8 cellular contexts compared by ENCODE assay signal in genomic region chr15:57866149-57866736, GRCh38.
A peak's percentile ranks its signal among the peaks of the same experiment; 100 is the strongest.
DNase-seq lines count a peak whose midpoint lies in the region; ATAC-seq and TF ChIP-seq lines count a peak whose summit lies in the region.

No MANE protein-coding gene starts in this region.

- H3K27me3 ChIP-seq in MM.1S (replicated peaks; ENCODE audit: insufficient read depth, low read length) = no peaks in the 10 kb centered on the region
- H3K27me3 ChIP-seq in brain microvascular endothelial cell (replicated peaks) = no peaks in the 10 kb centered on the region

- in situ Hi-C loops in brain microvascular endothelial cell (cut with HindIII; ENCODE audit: low pct_ligation_motif_present, low sequenced_read_pairs) = no loop called here

- no peak overlapping the region for H3K9ac ChIP-seq in MM.1S (ENCODE audit: low read length)

- ATAC-seq in GM19397 (IDR thresholded peaks at IDR 0.05; ENCODE audit: unreplicated experiment) = no peak

- no peaks in the 10 kb centered on the region for H3K36me3 ChIP-seq in MM.1S (replicated peaks; ENCODE audit: insufficient read depth, low read length)
- no peaks in the 10 kb centered on the region for H3K36me3 ChIP-seq in brain microvascular endothelial cell (replicated peaks)

- no peaks in the 10 kb centered on the region for H3K9me2 ChIP-seq in MM.1S (replicated peaks; ENCODE audit: insufficient read depth, low read length)

- no peak overlapping the region for H3K4me2 ChIP-seq in MM.1S (ENCODE audit: low read depth, low read length)

- no peaks in the 10 kb centered on the region for H3K9me3 ChIP-seq in MM.1S (replicated peaks; ENCODE audit: insufficient read depth, low read length)

- H4K20me1 ChIP-seq in MM.1S (ENCODE audit: insufficient read depth, low read length) = no peaks in the 10 kb centered on the region

- H2AFZ ChIP-seq in MM.1S (ENCODE audit: low read length) = no peak overlapping the region

- H3F3A ChIP-seq in MM.1S (ENCODE audit: insufficient read depth, low read length) = no peaks in the 10 kb centered on the region

- H3K4me1 ChIP-seq in MM.1S (ENCODE audit: low read length) = no peaks in the 10 kb centered on the region

- DNase-seq in NCI-H2107 treated with DMSO at 0.1 percent for 48 hours (lab: John Stamatoyannopoulos, UW; ENCODE audit: unreplicated experiment) (peak; percentile 2), NCI-H2107 (lab: John Stamatoyannopoulos, UW) (no peak), MM.1S (peak; percentile 69), T-helper 2 cell (peak in 3 of 5 experiments; percentile 19 to 33 (median 22)), brain microvascular endothelial cell (peak; percentile 46), kidney tubule cell (ENCODE audit: low spot score) (peak; percentile 61)
- DNase-seq in stimulated activated CD8-positive, alpha-beta memory T cell treated with anti-CD3 and anti-CD28 coated beads, Interleukin-15, amount 100 ng/mL, for 1 hour (ENCODE audit: low read depth) = peak; percentile 5

- H3K79me2 ChIP-seq in MM.1S (ENCODE audit: low read length) = no peaks in the 10 kb centered on the region

- TF ChIP-seq CTCF in MM.1S (IDR thresholded peaks at IDR 0.05; ENCODE audit: low read length) (peak; percentile 87), brain microvascular endothelial cell (IDR thresholded peaks at IDR 0.05; ENCODE audit: low read depth, low read length, missing control alignments) (peak; percentile 95)

- H3K4me3 ChIP-seq in MM.1S (ENCODE audit: low read length) = no peak overlapping the region
- H3K4me3 ChIP-seq in brain microvascular endothelial cell (ENCODE audit: low read depth, low read length) = no peak overlapping the region

- H3K27ac ChIP-seq in MM.1S (ENCODE audit: low read length) (no peak overlapping the region), brain microvascular endothelial cell (no peak overlapping the region)
